Comparison of ENCODE assay signal across 21 cellular contexts in the genomic region with DNA sequence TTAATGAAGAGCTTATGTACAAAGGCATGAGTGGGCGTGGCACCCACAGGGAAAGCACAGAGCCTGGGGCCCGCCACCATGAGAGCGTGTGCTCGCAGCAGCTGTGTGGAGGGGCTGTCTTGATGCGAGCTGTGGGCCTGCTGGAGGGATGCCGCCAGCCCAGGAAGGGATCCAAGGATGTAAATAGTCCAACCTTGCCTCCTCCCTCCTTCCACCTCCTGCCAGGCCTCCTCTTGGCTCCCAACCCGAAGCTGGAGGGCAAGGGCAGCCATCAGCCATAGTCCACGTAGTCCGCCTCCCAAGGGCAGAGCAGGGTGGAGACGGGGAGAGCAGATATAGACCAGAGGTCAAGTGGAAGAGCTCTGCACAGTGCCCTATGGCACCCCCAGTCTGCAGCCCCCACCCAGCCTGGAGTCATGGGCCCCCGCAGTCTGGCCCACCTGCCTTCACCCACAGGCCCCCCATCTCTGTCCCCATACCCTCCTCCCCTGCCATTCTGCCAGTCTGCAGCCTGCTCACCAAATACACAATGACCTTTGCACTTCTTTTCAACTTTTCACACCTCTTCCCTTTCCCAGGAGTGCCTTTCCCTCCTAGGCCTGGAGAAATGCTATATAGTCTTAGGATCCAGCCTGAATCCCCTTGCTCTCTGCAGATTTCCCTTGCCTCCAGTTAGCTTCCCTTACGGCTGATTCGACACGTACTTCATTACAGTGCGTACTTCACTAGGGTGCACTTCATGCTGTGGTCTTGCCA.
DNase-seq lines count a peak whose midpoint lies in the region; ATAC-seq and TF ChIP-seq lines count a peak whose summit lies in the region.
"Had no signal": no experiment of that assay in that cellular context is flagged by ENCODE, and none has a peak within 500 bp of the region (broad histone marks: within the 10 kb centered on the region; RNA-seq: fewer than 3 reads in every experiment).

No MANE protein-coding gene starts in this region.

- H2AFZ ChIP-seq in mesenchymal stem cell (ENCODE audit: low read depth, low read length): no peak overlapping the region
- H2AFZ ChIP-seq: GM23248 had no signal

- no peak overlapping the region for H3K4me3 ChIP-seq in heart left ventricle
- no peak overlapping the region for H3K4me3 ChIP-seq in mesenchymal stem cell (ENCODE audit: insufficient read depth in 1 of 2, low read depth in 1 of 2, low read length in 2 of 2)
- no peak overlapping the region for H3K4me3 ChIP-seq in upper lobe of right lung
- H3K4me3 ChIP-seq: GM12878, GM23248, SJCRH30 had no signal

- peak; percentile 87 for ATAC-seq in Right ventricle myocardium superior (ENCODE audit: poor library complexity)
- peak; percentile 74 to 92 (median 83) for ATAC-seq in heart left ventricle
- ATAC-seq in upper lobe of right lung: peak; percentile 35
- no peak for ATAC-seq in HG02763 (IDR thresholded peaks at IDR 0.05; ENCODE audit: unreplicated experiment)
- no peak for ATAC-seq in HG03196 (IDR thresholded peaks at IDR 0.05; ENCODE audit: unreplicated experiment)
- no peak for ATAC-seq in HG02588 (IDR thresholded peaks at IDR 0.05; ENCODE audit: unreplicated experiment)
- ATAC-seq: GM12878, HCT116, PC-3 had no signal

- H4K91ac ChIP-seq in mesenchymal stem cell (ENCODE audit: low read length): no peak overlapping the region

- H3K36me3 ChIP-seq in heart left ventricle: no peaks in the 10 kb centered on the region
- H3K36me3 ChIP-seq in mesenchymal stem cell (ENCODE audit: control insufficient read depth in 1 of 2, insufficient read depth in 2 of 2, low read depth in 1 of 2, low read length in 2 of 2): no peaks in the 10 kb centered on the region
- H3K36me3 ChIP-seq in upper lobe of right lung: no peaks in the 10 kb centered on the region
- H3K36me3 ChIP-seq: BE2C, SJCRH30 had no signal

- H3K4ac ChIP-seq in mesenchymal stem cell (ENCODE audit: low read depth in 1 of 2, low read length in 2 of 2): no peak overlapping the region

- no peaks in the 10 kb centered on the region for H3K9me3 ChIP-seq in heart left ventricle
- H3K9me3 ChIP-seq in mesenchymal stem cell (ENCODE audit: control insufficient read depth, low read length): no peaks in the 10 kb centered on the region
- no peaks in the 10 kb centered on the region for H3K9me3 ChIP-seq in upper lobe of right lung
- H3K9me3 ChIP-seq: BE2C, Caco-2, SJCRH30 had no signal

- WGBS in heart left ventricle, 4 donors: 69 to 79% (median 76%) methylated on average over 15 of the region's 15 CpGs
- 86% methylated on average over 13 of the region's 15 CpGs for WGBS in mesenchymal stem cell

- H2AK5ac ChIP-seq in mesenchymal stem cell (ENCODE audit: low read length, severe bottlenecking): no peak overlapping the region

- peaks cover 0 to 41% (median 3%) of the 10 kb centered on the region in 12 donors for H3K4me1 ChIP-seq in heart left ventricle
- H3K4me1 ChIP-seq in mesenchymal stem cell (ENCODE audit: control insufficient read depth, insufficient read depth, low read depth, low read length): peaks cover 3% of the 10 kb centered on the region
- H3K4me1 ChIP-seq in upper lobe of right lung: no peaks in the 10 kb centered on the region
- H3K4me1 ChIP-seq: Caco-2, SJCRH30 had no signal

- intact Hi-C loops in Right ventricle myocardium superior (cut with DNase I) (no loop called here), cardiac septum (cut with DNase I) (no loop called here), heart left ventricle (cut with DNase I) (loop anchor here in 2 of 10 donors (5.0 to 10.0 kb wide), 2 partner anchors 105 to 248 kb away; no protein-coding TSS in a partner anchor), upper lobe of right lung (cut with DNase I) (no loop called here)

- H2BK120ac ChIP-seq in mesenchymal stem cell (ENCODE audit: low read depth, low read length): no peak overlapping the region

- H2BK12ac ChIP-seq in mesenchymal stem cell (ENCODE audit: low read length in 2 of 2): no peak overlapping the region

- H3K23ac ChIP-seq in mesenchymal stem cell (ENCODE audit: low read length in 2 of 2): no peak overlapping the region

- H3K79me1 ChIP-seq in mesenchymal stem cell (replicated peaks; ENCODE audit: low read length, poor library complexity, severe bottlenecking): no peaks in the 10 kb centered on the region

- H3K4me2 ChIP-seq in mesenchymal stem cell (ENCODE audit: low read length, poor library complexity, severe bottlenecking): no peak overlapping the region

- no peak overlapping the region for H3K14ac ChIP-seq in mesenchymal stem cell (ENCODE audit: low read length in 2 of 2)

- H3K27ac ChIP-seq in heart left ventricle (peak overlapping the region in 4 of 12 donors; percentile 28 to 52 (median 36)), mesenchymal stem cell (ENCODE audit: low read length, poor library complexity, severe bottlenecking) (no peak overlapping the region), upper lobe of right lung (no peak overlapping the region)
- H3K27ac ChIP-seq: GM23248, SJCRH30 had no signal

- H4K8ac ChIP-seq in mesenchymal stem cell (ENCODE audit: low read length): peak overlapping the region; percentile 37

- TF ChIP-seq POLR2A in heart left ventricle (IDR thresholded peaks at IDR 0.05): no peak

- no peak overlapping the region for H3K9ac ChIP-seq in mesenchymal stem cell (ENCODE audit: low read length)
- H3K9ac ChIP-seq: GM23248 had no signal

- no peak overlapping the region for H2BK15ac ChIP-seq in mesenchymal stem cell (ENCODE audit: low read depth, poor library complexity, severe bottlenecking)

- DNase-seq in Right ventricle myocardium superior (peak; percentile 67), cardiac septum (ENCODE audit: low spot score) (no peak), heart left ventricle (peak; percentile 36 to 74 (median 63)), mesenchymal stem cell (no peak), upper lobe of right lung (no peak)
- DNase-seq: BE2C; Caco-2; CD4-positive, CD25-positive, alpha-beta regulatory T cell; GM23248; NCI-H1417; NCI-H187 treated with DMSO at 0.1 percent for 48 hours; NCI-H226; NCI-H524 treated with DMSO at 0.1 percent for 48 hours; PC-3; RPMI8226; SJCRH30 had no signal

- no peak overlapping the region for H3K18ac ChIP-seq in mesenchymal stem cell (ENCODE audit: low read depth in 1 of 2, low read length in 2 of 2)

- H2BK5ac ChIP-seq in mesenchymal stem cell (ENCODE audit: low read depth, low read length, poor library complexity, severe bottlenecking): no peak overlapping the region

- H3K27me3 ChIP-seq in heart left ventricle (no peaks in the 10 kb centered on the region), mesenchymal stem cell (ENCODE audit: control insufficient read depth in 1 of 2, insufficient read depth in 1 of 2, low read length in 2 of 2) (no peaks in the 10 kb centered on the region), upper lobe of right lung (no peaks in the 10 kb centered on the region)
- H3K27me3 ChIP-seq: BE2C, SJCRH30 had no signal

- no peak for TF ChIP-seq CTCF in heart left ventricle (IDR thresholded peaks at IDR 0.05)
- no peak for TF ChIP-seq CTCF in upper lobe of right lung (IDR thresholded peaks at IDR 0.05)

Comparison
In these comparisons a context has a peak if more than half of its experiments do, and no peak if none do; other contexts are left out.
1. DNase-seq: peak in Right ventricle myocardium superior (single experiment) and heart left ventricle (5 of 5); none in cardiac septum (single experiment), mesenchymal stem cell (single experiment) and upper lobe of right lung (single experiment).
2. ATAC-seq: peak in Right ventricle myocardium superior (single experiment), heart left ventricle (4 of 4) and upper lobe of right lung (single experiment); none in HG02763 (single experiment), HG03196 (single experiment) and HG02588 (single experiment).